ENCODE assay signal across 7 cellular contexts in genomic region chr3:131361464-131362421, GRCh38. TPM values are rescaled to one million over a fixed set of nuclear protein-coding genes. Genes with fewer than 3 reads are reported as not detected.
DNase-seq lines count a peak whose midpoint lies in the region; ATAC-seq and TF ChIP-seq lines count a peak whose summit lies in the region.

No MANE protein-coding gene starts in this region.

- no TSS peak for BruUV-seq in PC-9 (replicated peaks; lab: Mats Ljungman, UMichigan)

- no peak overlapping the region for H3K27ac ChIP-seq in PC-9
- no peak overlapping the region for H3K27ac ChIP-seq in effector memory CD4-positive, alpha-beta T cell (ENCODE audit: insufficient read depth, low read length, poor library complexity, severe bottlenecking)
- H3K27ac ChIP-seq in substantia nigra (ENCODE audit: low read depth, low read length, poor library complexity, severe bottlenecking): peak overlapping the region; percentile 26
- H3K27ac ChIP-seq in SK-N-SH (ENCODE audit: low read depth in 2 of 2, low read length in 1 of 2): no peak overlapping the region

- no peak for TF ChIP-seq CTCF in PC-9 (conservative IDR thresholded peaks at IDR 0.05)
- no peak for TF ChIP-seq CTCF in lower leg skin (IDR thresholded peaks at IDR 0.05)
- no peak for TF ChIP-seq CTCF in SK-N-SH (IDR thresholded peaks at IDR 0.05)

- peak overlapping the region; percentile 85 for H3K4me2 ChIP-seq in PC-9
- H3K4me2 ChIP-seq in SK-N-SH: no peak overlapping the region

- peak overlapping the region; percentile 58 for H3K4me3 ChIP-seq in PC-9
- H3K4me3 ChIP-seq in effector memory CD4-positive, alpha-beta T cell (ENCODE audit: insufficient read depth, low read depth, low read length, poor library complexity, severe bottlenecking): peak overlapping the region; percentile 32
- H3K4me3 ChIP-seq in lower leg skin (ENCODE audit: low read depth, poor library complexity, severe bottlenecking): peak overlapping the region; percentile 37
- no peak overlapping the region for H3K4me3 ChIP-seq in SK-N-SH (ENCODE audit: low read depth in 2 of 2, low read length in 1 of 2)

- H3F3A ChIP-seq in PC-9 (ENCODE audit: insufficient read depth, low read depth) (no peaks in the 10 kb centered on the region; the same call in 1 of the 2 replicates), SK-N-SH (replicated peaks; ENCODE audit: insufficient read depth) (no peaks in the 10 kb centered on the region)

- ATAC-seq in GM18508 (IDR thresholded peaks at IDR 0.05; ENCODE audit: insufficient read depth, unreplicated experiment) (peak; percentile 89), HG02798 (IDR thresholded peaks at IDR 0.05; ENCODE audit: poor library complexity, unreplicated experiment) (peak; percentile 97)

- H3K27me3 ChIP-seq in PC-9 (ENCODE audit: insufficient read depth, low read depth): no peaks in the 10 kb centered on the region
- peaks cover 6% of the 10 kb centered on the region for H3K27me3 ChIP-seq in effector memory CD4-positive, alpha-beta T cell (replicated peaks; ENCODE audit: control insufficient read depth, insufficient read depth, low read length, poor library complexity, severe bottlenecking)
- H3K27me3 ChIP-seq in SK-N-SH (ENCODE audit: insufficient read depth): no peaks in the 10 kb centered on the region

- H3K79me2 ChIP-seq in PC-9 (ENCODE audit: low read depth) (no peaks in the 10 kb centered on the region), SK-N-SH (ENCODE audit: insufficient read depth) (no peaks in the 10 kb centered on the region)

- H3K4me1 ChIP-seq in PC-9 (replicated peaks; ENCODE audit: insufficient read depth): peaks cover 25% of the 10 kb centered on the region
- no peaks in the 10 kb centered on the region for H3K4me1 ChIP-seq in effector memory CD4-positive, alpha-beta T cell (ENCODE audit: control insufficient read depth, insufficient read depth, low read length, poor library complexity, severe bottlenecking)
- no peaks in the 10 kb centered on the region for H3K4me1 ChIP-seq in SK-N-SH (ENCODE audit: control insufficient read depth in 1 of 2, insufficient read depth in 2 of 2, low read depth in 1 of 2, low read length in 1 of 2)

- no peak for TF ChIP-seq EP300 in SK-N-SH (IDR thresholded peaks at IDR 0.05; ENCODE audit: borderline replicate concordance in 1 of 2, low read depth in 1 of 2, low read length in 1 of 2)

- H3K9me2 ChIP-seq in PC-9 (ENCODE audit: insufficient read depth) (no peaks in the 10 kb centered on the region), SK-N-SH (no peaks in the 10 kb centered on the region)

- H2AFZ ChIP-seq in PC-9 (peak overlapping the region; percentile 82), SK-N-SH (ENCODE audit: low read depth) (no peak overlapping the region)

- H4K20me1 ChIP-seq in PC-9 (ENCODE audit: insufficient read depth): no peaks in the 10 kb centered on the region
- no peaks in the 10 kb centered on the region for H4K20me1 ChIP-seq in SK-N-SH (ENCODE audit: insufficient read depth)

- no peak for TF ChIP-seq POLR2A in lower leg skin (IDR thresholded peaks at IDR 0.05)

- H3K9me3 ChIP-seq in PC-9 (ENCODE audit: insufficient read depth, low read depth) (peaks cover 4% of the 10 kb centered on the region), SK-N-SH (no peaks in the 10 kb centered on the region)
- H3K9me3 ChIP-seq in effector memory CD4-positive, alpha-beta T cell (ENCODE audit: control insufficient read depth, low read length): no peaks in the 10 kb centered on the region

- H3K36me3 ChIP-seq in PC-9 (ENCODE audit: low read depth): no peaks in the 10 kb centered on the region
- no peaks in the 10 kb centered on the region for H3K36me3 ChIP-seq in effector memory CD4-positive, alpha-beta T cell (ENCODE audit: control insufficient read depth, insufficient read depth, low read length)
- no peaks in the 10 kb centered on the region for H3K36me3 ChIP-seq in SK-N-SH (replicated peaks in 1 of 2; ENCODE audit: control insufficient read depth in 1 of 2, insufficient read depth in 2 of 2, low read length in 1 of 2)

- H3K9ac ChIP-seq in SK-N-SH: no peak overlapping the region

- peak; percentile 88 to 99 for DNase-seq in PC-9
- DNase-seq in effector memory CD4-positive, alpha-beta T cell: no peak
- DNase-seq in lower leg skin (ENCODE audit: low spot score in 2 of 2): peak; percentile 53 to 91
- peak in 24 of 49 donors; percentile 13 to 66 (median 38) for DNase-seq in substantia nigra (lab: John Stamatoyannopoulos, UW)
- DNase-seq in SK-N-SH: no peak

- 8 to 9% methylated on average over 35 to 41 of the region's 64 CpGs for WGBS in lower leg skin, 2 donors
- 81% methylated on average over 50 of the region's 64 CpGs for WGBS in SK-N-SH (ENCODE audit: low lambda C conversion rate)

- no peak for TF ChIP-seq RAD21 in SK-N-SH (IDR thresholded peaks at IDR 0.05; ENCODE audit: low read length)

- POLR2A ChIA-PET in PC-9 (lab: Charles Lee; ENCODE audit: unreplicated experiment): interaction anchor here (0.6 to 1.0 kb wide), 2 partner anchors 11 to 20 kb away, joined by 3 read pairs; partner anchors contain the start of gene NUDT16
- POLR2A ChIA-PET in SK-N-SH (lab: Yijun Ruan, JAX): no interaction called here

- intact Hi-C loops in PC-9 (cut with micrococcal nuclease; ENCODE audit: unreplicated experiment) (loop anchor here (1.0 to 2.0 kb wide), 3 partner anchors 11 to 145 kb away; no protein-coding TSS in a partner anchor), lower leg skin (cut with DNase I; ENCODE audit: low total_unique reads) (no loop called here)

- CTCF ChIA-PET in PC-9 (lab: Charles Lee) (interaction anchor here (0.6 kb wide), 1 partner anchor 535 kb away, joined by 3 read pairs; no protein-coding TSS in a partner anchor), SK-N-SH (lab: Yijun Ruan, JAX) (no interaction called here)

TF ChIP-seq in SK-N-SH, 30 proteins besides CTCF, POLR2A, EP300 and RAD21:
- no peak for TF ChIP-seq ELF1 (IDR thresholded peaks at IDR 0.05)
- TF ChIP-seq RCOR1 (IDR thresholded peaks at IDR 0.05; ENCODE audit: low read length): no peak
- TF ChIP-seq PBX3 (IDR thresholded peaks at IDR 0.05): no peak
- TF ChIP-seq TAF1 (IDR thresholded peaks at IDR 0.05; ENCODE audit: borderline replicate concordance, low read depth, low read length): no peak
- TF ChIP-seq EZH2phosphoT487 (IDR thresholded peaks at IDR 0.05; ENCODE audit: borderline replicate concordance, low read depth): no peak
- TF ChIP-seq TCF12 (IDR thresholded peaks at IDR 0.05): no peak
- no peak for TF ChIP-seq TEAD4 (IDR thresholded peaks at IDR 0.05; ENCODE audit: borderline replicate concordance, insufficient read depth)
- TF ChIP-seq YY1 (IDR thresholded peaks at IDR 0.05; ENCODE audit: low read depth): no peak
- TF ChIP-seq MEF2A (IDR thresholded peaks at IDR 0.05; ENCODE audit: borderline replicate concordance, low read depth): no peak
- no peak for TF ChIP-seq NFIC (IDR thresholded peaks at IDR 0.05; ENCODE audit: borderline replicate concordance)
TF ChIP-seq in SK-N-SH: peak in this region for 0.

RNA-seq across cellular contexts. Expression of gene NUDT16, which starts 19.8 kb away (rescaled TPM):
- 19.4 and 19.5 TPM in 2 replicates for total RNA-seq in PC-9 (2021)
- total RNA-seq in lower leg skin: 10 to 100 TPM; 10.4 to 19.7 (median 12.5) TPM
- polyA plus RNA-seq in SK-N-SH (2012; rRNA removed): 8.2 and 10.3 TPM in 2 replicates
- 7.7 and 8.3 TPM in 2 replicates for polyA plus RNA-seq in SK-N-SH (2012; cell fraction: cytosol; rRNA removed)
- 12.4 and 15.3 TPM in 2 replicates for polyA plus RNA-seq in SK-N-SH (2012; cell fraction: nucleus; rRNA removed)

Comparison
In these comparisons a context has a peak if more than half of its experiments do, and no peak if none do; other contexts are left out.
1. DNase-seq: peak in PC-9 (2 of 2) and lower leg skin (2 of 2); none in effector memory CD4-positive, alpha-beta T cell (0 of 3) and SK-N-SH (single experiment).
2. H3K4me3 ChIP-seq: peak in PC-9 (single experiment), effector memory CD4-positive, alpha-beta T cell (single experiment) and lower leg skin (single experiment); none in SK-N-SH (0 of 2).